In genomic region chr10:44060719-44061118, GRCh38 we compare ENCODE assay signal across 29 cellular contexts.
"Had no signal": no experiment of that assay in that cellular context is flagged by ENCODE, and none has a peak within 500 bp of the region (broad histone marks: within the 10 kb centered on the region; RNA-seq: fewer than 3 reads in every experiment).

No MANE protein-coding gene starts in this region.

- ATAC-seq: naive thymus-derived CD4-positive, alpha-beta T cell; natural killer cell treated with Interleukin-12 subunit alpha and Interleukin-12 subunit beta and Interleukin-15 and Interleukin-18, amount 100 ng/mL, for 72 hours; psoas muscle; right cardiac atrium; right lobe of liver; stimulated activated memory B cell treated with anti-CD40 and anti-IgM and Interleukin-4, amounts not matched to agents 10 μg/mL and 1 μg/mL and 100 μg/mL, for 72 hours; stimulated activated naive CD8-positive, alpha-beta T cell treated with anti-CD3 and anti-CD28 coated beads, Interleukin-15, amount 100 ng/mL, for 72 hours; stimulated activated naive CD8-positive, alpha-beta T cell treated with anti-CD3 and anti-CD28 coated beads, Interleukin-15, Interleukin-2, amounts not matched to agents 100 U/mL and 50 U/mL, for 24 hours; upper lobe of right lung had no signal

- H3K4me3 Mint-ChIP-seq: naive thymus-derived CD4-positive, alpha-beta T cell; natural killer cell treated with Interleukin-12 subunit alpha and Interleukin-12 subunit beta and Interleukin-15 and Interleukin-18, amount 100 ng/mL, for 72 hours; stimulated activated memory B cell treated with anti-CD40 and anti-IgM and Interleukin-4, amounts not matched to agents 10 μg/mL and 1 μg/mL and 100 μg/mL, for 72 hours; stimulated activated naive CD8-positive, alpha-beta T cell treated with anti-CD3 and anti-CD28 coated beads, Interleukin-15, amount 100 ng/mL, for 72 hours; type B pancreatic cell had no signal

- H3K27ac ChIP-seq: ovary, parathyroid adenoma, psoas muscle, right lobe of liver, sigmoid colon, suprapubic skin, testis, tibial artery, transverse colon, upper lobe of right lung had no signal

- H3K36me3 Mint-ChIP-seq: naive thymus-derived CD4-positive, alpha-beta T cell; natural killer cell treated with Interleukin-12 subunit alpha and Interleukin-12 subunit beta and Interleukin-15 and Interleukin-18, amount 100 ng/mL, for 72 hours; stimulated activated memory B cell treated with anti-CD40 and anti-IgM and Interleukin-4, amounts not matched to agents 10 μg/mL and 1 μg/mL and 100 μg/mL, for 72 hours; type B pancreatic cell had no signal

- H3K9me3 ChIP-seq: ovary, psoas muscle, right lobe of liver, sigmoid colon, suprapubic skin, testis, tibial artery, transverse colon, upper lobe of right lung, uterus had no signal

- DNase-seq: naive thymus-derived CD4-positive, alpha-beta T cell; occipital lobe; ovary; posterior cingulate gyrus; psoas muscle; right cardiac atrium; right lobe of liver; sigmoid colon; small intestine; stimulated activated CD4-positive, alpha-beta T cell treated with anti-CD3 and anti-CD28 coated beads, Interleukin-15, amount 100 ng/mL, for 24 hours; stimulated activated CD4-positive, alpha-beta T cell treated with anti-CD3 and anti-CD28 coated beads, Interleukin-2, amount 100 ng/mL, for 24 hours; stimulated activated CD4-positive, alpha-beta T cell treated with anti-CD3 and anti-CD28 coated beads, Interleukin-4, amount 100 ng/mL, for 1 hour; stimulated activated CD4-positive, alpha-beta T cell treated with anti-CD3 and anti-CD28 coated beads, Interleukin-4, amount 100 ng/mL, for 4 hours; stimulated activated CD8-positive, alpha-beta memory T cell treated with anti-CD3 and anti-CD28 coated beads, Interleukin-4, amount 100 ng/mL, for 48 hours; stimulated activated naive CD4-positive, alpha-beta T cell; stimulated activated naive CD8-positive, alpha-beta T cell treated with anti-CD3 and anti-CD28 coated beads, Interleukin-15, amount 100 ng/mL, for 72 hours; stimulated activated naive CD8-positive, alpha-beta T cell treated with anti-CD3 and anti-CD28 coated beads, Interleukin-15, Interleukin-2, amounts not matched to agents 100 U/mL and 50 U/mL, for 24 hours; substantia nigra; tibial artery; transverse colon; upper lobe of right lung; uterus had no signal

- H3K4me1 Mint-ChIP-seq: naive thymus-derived CD4-positive, alpha-beta T cell; stimulated activated memory B cell treated with anti-CD40 and anti-IgM and Interleukin-4, amounts not matched to agents 10 μg/mL and 1 μg/mL and 100 μg/mL, for 72 hours; stimulated activated naive CD8-positive, alpha-beta T cell treated with anti-CD3 and anti-CD28 coated beads, Interleukin-15, amount 100 ng/mL, for 72 hours had no signal

- H2AFZ ChIP-seq: parathyroid adenoma had no signal

- H3K9me3 Mint-ChIP-seq: naive thymus-derived CD4-positive, alpha-beta T cell; natural killer cell treated with Interleukin-12 subunit alpha and Interleukin-12 subunit beta and Interleukin-15 and Interleukin-18, amount 100 ng/mL, for 72 hours; stimulated activated memory B cell treated with anti-CD40 and anti-IgM and Interleukin-4, amounts not matched to agents 10 μg/mL and 1 μg/mL and 100 μg/mL, for 72 hours; stimulated activated naive CD8-positive, alpha-beta T cell treated with anti-CD3 and anti-CD28 coated beads, Interleukin-15, amount 100 ng/mL, for 72 hours; type B pancreatic cell had no signal

- H3K4me1 ChIP-seq: psoas muscle, right lobe of liver, upper lobe of right lung, uterus had no signal

- H3K4me3 ChIP-seq: ovary, psoas muscle, right lobe of liver, sigmoid colon, suprapubic skin, testis, tibial artery, transverse colon, upper lobe of right lung, uterus had no signal

- H3K36me3 ChIP-seq: ovary, right lobe of liver, sigmoid colon, suprapubic skin, tibial artery, transverse colon, upper lobe of right lung, uterus had no signal

- H3K27ac Mint-ChIP-seq: naive thymus-derived CD4-positive, alpha-beta T cell; natural killer cell treated with Interleukin-12 subunit alpha and Interleukin-12 subunit beta and Interleukin-15 and Interleukin-18, amount 100 ng/mL, for 72 hours; progenitor cell of endocrine pancreas; stimulated activated memory B cell treated with anti-CD40 and anti-IgM and Interleukin-4, amounts not matched to agents 10 μg/mL and 1 μg/mL and 100 μg/mL, for 72 hours; type B pancreatic cell had no signal

- H3K9ac ChIP-seq: parathyroid adenoma had no signal

- H3K27me3 ChIP-seq: ovary, right lobe of liver, sigmoid colon, testis, tibial artery, upper lobe of right lung, uterus had no signal
